8 cellular contexts compared by ENCODE assay signal in genomic region chr18:79951545-79952456, GRCh38. TPM values are rescaled to one million over a fixed set of nuclear protein-coding genes. Genes with fewer than 3 reads are reported as not detected.
DNase-seq lines count a peak whose midpoint lies in the region; ATAC-seq, FAIRE-seq and TF ChIP-seq lines count a peak whose summit lies in the region.

TSS of gene SLC66A2 (minus strand) at chr18:79951653. CDS start at chr18:79950926, 727 bp downstream.

- TF ChIP-seq CTCF in BJ (IDR thresholded peaks at IDR 0.05; ENCODE audit: insufficient read depth, low read depth, low read length) (no peak), endothelial cell of umbilical vein (IDR thresholded peaks at IDR 0.05; ENCODE audit: extremely low read depth in 1 of 2, insufficient read depth in 1 of 2, low read depth in 1 of 2, low read length in 2 of 2) (peak in 1 of 2 donors; percentile 7)

- no peaks in the 10 kb centered on the region for H3K9me1 ChIP-seq in endothelial cell of umbilical vein (replicated peaks; ENCODE audit: control insufficient read depth, extremely low read depth, insufficient read depth, low read length)

- intact Hi-C loops in endothelial cell of umbilical vein (cut with micrococcal nuclease), result loop anchor here (1.0 to 10.0 kb wide), 4 partner anchors 12 to 274 kb away; partner anchors contain the start of genes CTDP1, HSBP1L1, KCNG2 and TXNL4A

- FAIRE-seq in GM19239 (lab: Jason Lieb, UNC), result peak; percentile 60
- FAIRE-seq in endothelial cell of umbilical vein (lab: Jason Lieb, UNC), result peak; percentile 78

- H3K79me2 ChIP-seq in endothelial cell of umbilical vein (ENCODE audit: control insufficient read depth, insufficient read depth, low read length), result peaks cover 15% of the 10 kb centered on the region

- dilution Hi-C loops in endothelial cell of umbilical vein (cut with MboI; ENCODE audit: extremely low pct_ligation_motif_present, low sequenced_read_pairs), result no loop called here

- peak; percentile 65 for ATAC-seq in HG03460 (IDR thresholded peaks at IDR 0.05; ENCODE audit: unreplicated experiment)

- H3K27me3 ChIP-seq in BJ (ENCODE audit: control insufficient read depth, insufficient read depth, low read length) (no peaks in the 10 kb centered on the region), NT2/D1 (ENCODE audit: insufficient read depth, insufficient read length) (peaks cover 76% of the 10 kb centered on the region), endothelial cell of umbilical vein (ENCODE audit: control insufficient read depth in 2 of 2, insufficient read depth in 2 of 2, low read length in 2 of 2) (no peaks in the 10 kb centered on the region)

- TF ChIP-seq POLR2A in endothelial cell of umbilical vein (IDR thresholded peaks at IDR 0.05; ENCODE audit: low read depth, low read length), result peak; percentile 43

- H2AFZ ChIP-seq in endothelial cell of umbilical vein (ENCODE audit: low read depth, low read length), result peak within 1 kb of the TSS; percentile 93

- H3K9ac ChIP-seq in NT2/D1 (ENCODE audit: insufficient read length, low read depth) (peak within 1 kb of the TSS; percentile 89), endothelial cell of umbilical vein (replicated peaks; ENCODE audit: extremely low read depth, insufficient read depth, low read length) (peak within 1 kb of the TSS; percentile 59)

- H3K9me3 ChIP-seq in NT2/D1 (ENCODE audit: insufficient read depth, low read length) (no peaks in the 10 kb centered on the region), endothelial cell of umbilical vein (replicated peaks; ENCODE audit: control insufficient read depth, insufficient read depth, low read length) (no peaks in the 10 kb centered on the region)

- H3K4me3 ChIP-seq in BJ (ENCODE audit: low read depth, low read length) (peak within 1 kb of the TSS; percentile 90), NT2/D1 (ENCODE audit: insufficient read length, low read depth) (peak within 1 kb of the TSS; percentile 86), endothelial cell of umbilical vein (replicated peaks in 1 of 3; ENCODE audit: insufficient read depth in 1 of 3, low read depth in 1 of 3, low read length in 3 of 3) (peak within 1 kb of the TSS; percentile 50 to 96 (median 71))

- peak within 1 kb of the TSS; percentile 76 for H3K4me2 ChIP-seq in endothelial cell of umbilical vein (ENCODE audit: insufficient read depth, low read length)

- H4K20me1 ChIP-seq in endothelial cell of umbilical vein (replicated peaks; ENCODE audit: control insufficient read depth, extremely low read depth, insufficient read depth, low read length), result no peaks in the 10 kb centered on the region

- POLR2A ChIA-PET in BJ (lab: Charles Lee) (interaction anchor here (0.6 kb wide), 1 partner anchor 160 kb away, joined by 4 read pairs; no protein-coding TSS in a partner anchor), endothelial cell of umbilical vein (lab: Charles Lee) (interaction anchor here (0.6 kb wide), 1 partner anchor 10 kb away, joined by 4 read pairs; no protein-coding TSS in a partner anchor)

- DNase-seq in BJ (ENCODE audit: low read depth) (no peak), GM19239 (ENCODE audit: insufficient read length, low spot score) (peak; percentile 94), NT2/D1 (ENCODE audit: low read depth, low spot score) (no peak), endothelial cell of umbilical vein (ENCODE audit: low read depth, low spot score) (peak; percentile 78), middle frontal gyrus (ENCODE audit: extremely low spot score, low spot score) (peak; percentile 84)
- peak; percentile 86 for DNase-seq in activated CD8-positive, alpha-beta memory T cell treated with anti-CD3 and anti-CD28 coated beads, Interleukin-2, amount 50 U/mL, for 24 hours (ENCODE audit: extremely low read depth)
- peak; percentile 92 to 93 for DNase-seq in stimulated activated CD8-positive, alpha-beta memory T cell treated with anti-CD3 and anti-CD28 coated beads, Interleukin-2, amount 100 ng/mL, for 48 hours (ENCODE audit: low read depth in 2 of 2)

- H3K36me3 ChIP-seq in BJ (ENCODE audit: control insufficient read depth, insufficient read depth, low read length), result peaks cover 8% of the 10 kb centered on the region
- peaks cover 9% of the 10 kb centered on the region for H3K36me3 ChIP-seq in NT2/D1 (ENCODE audit: insufficient read depth, insufficient read length, low read length)
- no peaks in the 10 kb centered on the region for H3K36me3 ChIP-seq in endothelial cell of umbilical vein (ENCODE audit: control insufficient read depth in 2 of 2, extremely low read depth in 1 of 2, insufficient read depth in 2 of 2, low read length in 2 of 2)

- CTCF ChIA-PET in BJ (lab: Yijun Ruan, JAX), result interaction anchor here (1.6 kb wide), 1 partner anchor 11 kb away, joined by 6 read pairs; no protein-coding TSS in a partner anchor
- CTCF ChIA-PET in endothelial cell of umbilical vein (lab: Charles Lee), result interaction anchor here (1.0 to 1.8 kb wide), 3 partner anchors 10 to 57 kb away, joined by 3 to 6 read pairs (median 4); no protein-coding TSS in a partner anchor

- H3K27ac ChIP-seq in endothelial cell of umbilical vein (ENCODE audit: insufficient read depth, low read depth, low read length), result peak within 1 kb of the TSS; percentile 4

- H3K4me1 ChIP-seq in NT2/D1 (ENCODE audit: insufficient read depth, insufficient read length) (peaks cover 7% of the 10 kb centered on the region), endothelial cell of umbilical vein (ENCODE audit: control insufficient read depth, extremely low read depth, insufficient read depth, low read length) (peaks cover 5% of the 10 kb centered on the region)

- BruUV-seq in endothelial cell of umbilical vein (replicated peaks; lab: Mats Ljungman, UMichigan), result no TSS peak

TF ChIP-seq in endothelial cell of umbilical vein, 7 proteins besides CTCF, POLR2A, EP300 and RAD21:
- TF ChIP-seq JUN (IDR thresholded peaks at IDR 0.05; ENCODE audit: borderline replicate concordance, insufficient read depth, insufficient read length, low read depth), result no peak
- TF ChIP-seq GATA2 (IDR thresholded peaks at IDR 0.05; ENCODE audit: insufficient read depth, insufficient read length, low read depth, low read length), result no peak
- peak; percentile 59 for TF ChIP-seq POLR2AphosphoS5 (IDR thresholded peaks at IDR 0.05; ENCODE audit: insufficient read depth, low read depth, low read length)
TF ChIP-seq in endothelial cell of umbilical vein: peak in this region for 1.

RNA-seq across cellular contexts. Expression of gene SLC66A2, which starts in this region (rescaled TPM):
- polyA plus RNA-seq in BJ (2011; rRNA removed), result 19.3 and 26.4 TPM in 2 replicates
- 13.0 and 25.4 TPM in 2 replicates for polyA minus RNA-seq in BJ (2011; rRNA and poly(A)+ RNA removed)
- 32.5 and 35.2 TPM in 2 replicates for total RNA-seq in endothelial cell of umbilical vein
- 37.1 and 40.4 TPM in 2 replicates for polyA plus RNA-seq in endothelial cell of umbilical vein
- polyA plus RNA-seq in endothelial cell of umbilical vein (2011; cell fraction: cytosol; rRNA removed), result 17.6 and 26.3 TPM in 2 replicates
- 17.9 and 19.8 TPM in 2 replicates for polyA plus RNA-seq in endothelial cell of umbilical vein (2011; cell fraction: nucleus; rRNA removed)
- polyA plus RNA-seq in endothelial cell of umbilical vein (2012), result 17.8 and 26.9 TPM in 2 replicates
- 17.9 and 23.0 TPM in 2 replicates for polyA minus RNA-seq in endothelial cell of umbilical vein
- 20.8 TPM for polyA minus RNA-seq in endothelial cell of umbilical vein (2011; cell fraction: cytosol; rRNA and poly(A)+ RNA removed)
- polyA minus RNA-seq in endothelial cell of umbilical vein (2011; cell fraction: nucleus; rRNA and poly(A)+ RNA removed), result 9.4 and 13.5 TPM in 2 replicates

Comparison
In these comparisons a context has a peak if more than half of its experiments do, and no peak if none do; other contexts are left out.
1. DNase-seq: peak in GM19239 (single experiment), activated CD8-positive, alpha-beta memory T cell treated with anti-CD3 and anti-CD28 coated beads, Interleukin-2, amount 50 U/mL, for 24 hours (single experiment), endothelial cell of umbilical vein (single experiment), middle frontal gyrus (single experiment) and stimulated activated CD8-positive, alpha-beta memory T cell treated with anti-CD3 and anti-CD28 coated beads, Interleukin-2, amount 100 ng/mL, for 48 hours (2 of 2); none in BJ (single experiment) and NT2/D1 (single experiment).
2. Peak in every context shown above with its lines, with median percentiles within 50 percentile points of each other: H3K4me3 ChIP-seq.